Comparison of ENCODE assay signal across 13 cellular contexts in the genomic region with DNA sequence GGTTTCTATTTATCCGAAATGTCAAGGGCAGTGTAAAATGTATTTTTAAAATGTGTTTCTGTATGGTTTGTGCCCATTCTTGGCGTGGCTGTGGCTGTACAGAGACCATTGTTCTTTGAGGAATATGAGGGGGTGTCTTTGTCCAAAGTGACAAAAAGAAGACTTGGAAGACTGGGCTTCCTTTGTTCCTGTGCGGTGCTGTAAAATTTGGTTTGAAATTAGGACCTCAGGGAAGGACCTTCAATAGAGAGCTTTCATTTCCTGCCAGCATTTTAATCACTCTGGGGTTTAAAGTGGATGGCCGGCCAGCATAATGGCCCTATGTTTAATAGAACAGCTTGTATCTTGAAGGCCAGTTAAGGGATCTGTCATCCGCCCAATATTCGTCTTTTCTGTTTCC.
A peak's percentile ranks its signal among the peaks of the same experiment; 100 is the strongest.
DNase-seq lines count a peak whose midpoint lies in the region; ATAC-seq and TF ChIP-seq lines count a peak whose summit lies in the region.
"Had no signal": no experiment of that assay in that cellular context is flagged by ENCODE, and none has a peak within 500 bp of the region (broad histone marks: within the 10 kb centered on the region; RNA-seq: fewer than 3 reads in every experiment).

No MANE protein-coding gene starts in this region.

- H3K27me3 ChIP-seq in uterus, result no peaks in the 10 kb centered on the region

- no peak overlapping the region for H3K4me3 ChIP-seq in uterus

- DNase-seq in Right ventricle myocardium inferior (ENCODE audit: missing footprints) (no peak), cardiac septum (ENCODE audit: low spot score) (no peak), glutamatergic neuron (no peak), neural crest cell (ENCODE audit: low read depth, low spot score) (no peak), uterus (no peak)
- DNase-seq in activated naive CD8-positive, alpha-beta T cell treated with anti-CD3 and anti-CD28 coated beads, Interleukin-2, amount 50 U/mL, for 24 hours, result no peak
- DNase-seq: activated CD4-positive, alpha-beta T cell treated with anti-CD3 and anti-CD28 coated beads, Interleukin-2, amount 50 U/mL, for 4 hours; activated naive CD4-positive, alpha-beta T cell treated with anti-CD3 and anti-CD28 coated beads for 36 hours; dermis blood vessel endothelial cell; DND-41; T-helper 2 cell had no signal

- H3K4me3 Mint-ChIP-seq in glutamatergic neuron (ENCODE audit: unreplicated experiment), result peak overlapping the region; percentile 55
- peak overlapping the region; percentile 45 for H3K4me3 Mint-ChIP-seq in neural crest cell
- H3K4me3 Mint-ChIP-seq in activated naive CD8-positive, alpha-beta T cell treated with anti-CD3 and anti-CD28 coated beads, Interleukin-2, amount 50 U/mL, for 24 hours, result no peak overlapping the region
- H3K4me3 Mint-ChIP-seq: activated naive CD4-positive, alpha-beta T cell treated with anti-CD3 and anti-CD28 coated beads for 36 hours had no signal

- H3K4me1 ChIP-seq in uterus, result no peaks in the 10 kb centered on the region

- intact Hi-C loops in Right ventricle myocardium inferior (cut with DNase I), result loop anchor here (5.0 to 10.0 kb wide), 2 partner anchors 105 to 207 kb away; no protein-coding TSS in a partner anchor
- intact Hi-C loops in cardiac septum (cut with DNase I), result no loop called here
- intact Hi-C loops in uterus (cut with DNase I; ENCODE audit: low total_unique reads), result no loop called here

- H3K27me3 Mint-ChIP-seq in glutamatergic neuron (ENCODE audit: unreplicated experiment) (peaks cover 4% of the 10 kb centered on the region), neural crest cell (ENCODE audit: low read depth) (no peaks in the 10 kb centered on the region)
- no peaks in the 10 kb centered on the region for H3K27me3 Mint-ChIP-seq in activated naive CD8-positive, alpha-beta T cell treated with anti-CD3 and anti-CD28 coated beads, Interleukin-2, amount 50 U/mL, for 24 hours

- H3K9me3 Mint-ChIP-seq in glutamatergic neuron (ENCODE audit: unreplicated experiment) (peaks cover 11% of the 10 kb centered on the region), neural crest cell (no peaks in the 10 kb centered on the region)
- H3K9me3 Mint-ChIP-seq in activated naive CD8-positive, alpha-beta T cell treated with anti-CD3 and anti-CD28 coated beads, Interleukin-2, amount 50 U/mL, for 24 hours, result no peaks in the 10 kb centered on the region
- H3K9me3 Mint-ChIP-seq: activated naive CD4-positive, alpha-beta T cell treated with anti-CD3 and anti-CD28 coated beads for 36 hours had no signal

- ATAC-seq in Right ventricle myocardium inferior (peak; percentile 71), GM21360 (IDR thresholded peaks at IDR 0.05; ENCODE audit: unreplicated experiment) (no peak), HG03108 (IDR thresholded peaks at IDR 0.05; ENCODE audit: unreplicated experiment) (no peak)
- ATAC-seq in activated naive CD8-positive, alpha-beta T cell treated with anti-CD3 and anti-CD28 coated beads, Interleukin-2, amount 50 U/mL, for 24 hours, result no peak

- H3K27ac Mint-ChIP-seq in glutamatergic neuron (ENCODE audit: unreplicated experiment) (peak overlapping the region; percentile 97), neural crest cell (ENCODE audit: unreplicated experiment) (peak overlapping the region; percentile 83)
- no peak overlapping the region for H3K27ac Mint-ChIP-seq in activated naive CD8-positive, alpha-beta T cell treated with anti-CD3 and anti-CD28 coated beads, Interleukin-2, amount 50 U/mL, for 24 hours
- H3K27ac Mint-ChIP-seq: activated naive CD4-positive, alpha-beta T cell treated with anti-CD3 and anti-CD28 coated beads for 36 hours had no signal

- no peak for TF ChIP-seq CTCF in glutamatergic neuron (IDR thresholded peaks at IDR 0.05; ENCODE audit: partially characterized antibody, unreplicated experiment)
- TF ChIP-seq CTCF in neural crest cell (conservative IDR thresholded peaks at IDR 0.05), result no peak
- TF ChIP-seq CTCF in uterus (IDR thresholded peaks at IDR 0.05), result no peak

- no peak for TF ChIP-seq POLR2A in uterus (IDR thresholded peaks at IDR 0.05)

- H3K4me1 Mint-ChIP-seq in glutamatergic neuron (ENCODE audit: low read depth, unreplicated experiment) (peaks cover 42% of the 10 kb centered on the region), neural crest cell (peaks cover 64% of the 10 kb centered on the region)
- no peaks in the 10 kb centered on the region for H3K4me1 Mint-ChIP-seq in activated naive CD8-positive, alpha-beta T cell treated with anti-CD3 and anti-CD28 coated beads, Interleukin-2, amount 50 U/mL, for 24 hours

- no peaks in the 10 kb centered on the region for H3K9me3 ChIP-seq in uterus

- H3K36me3 ChIP-seq in uterus, result no peaks in the 10 kb centered on the region

- H3K27ac ChIP-seq in uterus, result peak overlapping the region; percentile 57 to 68

- H3K36me3 Mint-ChIP-seq in glutamatergic neuron (ENCODE audit: unreplicated experiment) (no peaks in the 10 kb centered on the region), neural crest cell (ENCODE audit: low read depth) (no peaks in the 10 kb centered on the region)
- no peaks in the 10 kb centered on the region for H3K36me3 Mint-ChIP-seq in activated naive CD8-positive, alpha-beta T cell treated with anti-CD3 and anti-CD28 coated beads, Interleukin-2, amount 50 U/mL, for 24 hours (ENCODE audit: low read depth)
